ENCODE assay signal across 1 cellular context in the genomic region with DNA sequence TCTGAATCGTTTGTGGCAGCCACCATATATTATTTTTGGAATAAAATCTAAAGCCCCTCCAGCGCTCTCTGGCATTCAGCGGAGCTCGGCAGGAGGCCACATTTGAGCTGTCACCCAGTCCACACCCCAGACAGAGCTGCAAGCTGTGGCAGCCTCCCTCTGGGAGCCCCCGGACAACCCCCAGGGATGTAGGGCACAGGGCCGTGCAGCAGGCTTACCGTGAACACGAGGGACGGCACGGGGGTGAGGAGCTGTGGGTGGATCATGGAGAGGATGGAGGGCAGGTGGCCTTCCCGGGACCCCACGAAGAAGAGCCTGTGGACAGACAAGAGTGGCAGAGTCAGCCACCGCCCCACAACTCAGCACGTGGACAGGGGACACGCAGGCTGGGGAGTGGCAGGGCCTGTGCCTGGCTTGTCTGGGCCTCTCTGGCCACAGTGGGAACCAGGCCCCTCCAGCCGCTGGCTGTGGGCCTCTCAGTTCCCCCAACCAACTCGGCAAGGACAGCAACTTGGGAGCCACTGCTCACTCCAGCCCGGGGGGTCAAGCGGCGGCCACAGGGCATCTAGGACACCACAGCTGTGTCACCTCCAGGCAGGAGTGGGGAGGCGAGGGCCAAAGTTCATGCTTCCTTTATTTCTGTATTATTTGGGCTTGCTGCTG.
TF ChIP-seq lines count a peak whose summit lies in the region.

No MANE protein-coding gene starts in this region.

TF ChIP-seq in GM23338, 12 proteins besides CTCF, POLR2A, EP300 and RAD21:
- TF ChIP-seq JUNB (IDR thresholded peaks at IDR 0.05; ENCODE audit: unreplicated experiment) = no peak
- TF ChIP-seq EZH2 (IDR thresholded peaks at IDR 0.05; ENCODE audit: low read depth, unreplicated experiment) = no peak
- TF ChIP-seq EZH2phosphoT487 (IDR thresholded peaks at IDR 0.05; ENCODE audit: unreplicated experiment) = no peak
- TF ChIP-seq, protein P1, sequence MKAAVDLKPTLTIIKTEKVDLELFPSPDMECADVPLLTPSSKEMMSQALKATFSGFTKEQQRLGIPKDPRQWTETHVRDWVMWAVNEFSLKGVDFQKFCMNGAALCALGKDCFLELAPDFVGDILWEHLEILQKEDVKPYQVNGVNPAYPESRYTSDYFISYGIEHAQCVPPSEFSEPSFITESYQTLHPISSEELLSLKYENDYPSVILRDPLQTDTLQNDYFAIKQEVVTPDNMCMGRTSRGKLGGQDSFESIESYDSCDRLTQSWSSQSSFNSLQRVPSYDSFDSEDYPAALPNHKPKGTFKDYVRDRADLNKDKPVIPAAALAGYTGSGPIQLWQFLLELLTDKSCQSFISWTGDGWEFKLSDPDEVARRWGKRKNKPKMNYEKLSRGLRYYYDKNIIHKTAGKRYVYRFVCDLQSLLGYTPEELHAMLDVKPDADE (IDR thresholded peaks at IDR 0.05) = no peak
- TF ChIP-seq ZNF331 (CRISPR knock-in tag; IDR thresholded peaks at IDR 0.05; ENCODE audit: low read depth) = no peak
- TF ChIP-seq POLR2AphosphoS5 (IDR thresholded peaks at IDR 0.05; ENCODE audit: low read depth) = no peak
- TF ChIP-seq, protein P2, sequence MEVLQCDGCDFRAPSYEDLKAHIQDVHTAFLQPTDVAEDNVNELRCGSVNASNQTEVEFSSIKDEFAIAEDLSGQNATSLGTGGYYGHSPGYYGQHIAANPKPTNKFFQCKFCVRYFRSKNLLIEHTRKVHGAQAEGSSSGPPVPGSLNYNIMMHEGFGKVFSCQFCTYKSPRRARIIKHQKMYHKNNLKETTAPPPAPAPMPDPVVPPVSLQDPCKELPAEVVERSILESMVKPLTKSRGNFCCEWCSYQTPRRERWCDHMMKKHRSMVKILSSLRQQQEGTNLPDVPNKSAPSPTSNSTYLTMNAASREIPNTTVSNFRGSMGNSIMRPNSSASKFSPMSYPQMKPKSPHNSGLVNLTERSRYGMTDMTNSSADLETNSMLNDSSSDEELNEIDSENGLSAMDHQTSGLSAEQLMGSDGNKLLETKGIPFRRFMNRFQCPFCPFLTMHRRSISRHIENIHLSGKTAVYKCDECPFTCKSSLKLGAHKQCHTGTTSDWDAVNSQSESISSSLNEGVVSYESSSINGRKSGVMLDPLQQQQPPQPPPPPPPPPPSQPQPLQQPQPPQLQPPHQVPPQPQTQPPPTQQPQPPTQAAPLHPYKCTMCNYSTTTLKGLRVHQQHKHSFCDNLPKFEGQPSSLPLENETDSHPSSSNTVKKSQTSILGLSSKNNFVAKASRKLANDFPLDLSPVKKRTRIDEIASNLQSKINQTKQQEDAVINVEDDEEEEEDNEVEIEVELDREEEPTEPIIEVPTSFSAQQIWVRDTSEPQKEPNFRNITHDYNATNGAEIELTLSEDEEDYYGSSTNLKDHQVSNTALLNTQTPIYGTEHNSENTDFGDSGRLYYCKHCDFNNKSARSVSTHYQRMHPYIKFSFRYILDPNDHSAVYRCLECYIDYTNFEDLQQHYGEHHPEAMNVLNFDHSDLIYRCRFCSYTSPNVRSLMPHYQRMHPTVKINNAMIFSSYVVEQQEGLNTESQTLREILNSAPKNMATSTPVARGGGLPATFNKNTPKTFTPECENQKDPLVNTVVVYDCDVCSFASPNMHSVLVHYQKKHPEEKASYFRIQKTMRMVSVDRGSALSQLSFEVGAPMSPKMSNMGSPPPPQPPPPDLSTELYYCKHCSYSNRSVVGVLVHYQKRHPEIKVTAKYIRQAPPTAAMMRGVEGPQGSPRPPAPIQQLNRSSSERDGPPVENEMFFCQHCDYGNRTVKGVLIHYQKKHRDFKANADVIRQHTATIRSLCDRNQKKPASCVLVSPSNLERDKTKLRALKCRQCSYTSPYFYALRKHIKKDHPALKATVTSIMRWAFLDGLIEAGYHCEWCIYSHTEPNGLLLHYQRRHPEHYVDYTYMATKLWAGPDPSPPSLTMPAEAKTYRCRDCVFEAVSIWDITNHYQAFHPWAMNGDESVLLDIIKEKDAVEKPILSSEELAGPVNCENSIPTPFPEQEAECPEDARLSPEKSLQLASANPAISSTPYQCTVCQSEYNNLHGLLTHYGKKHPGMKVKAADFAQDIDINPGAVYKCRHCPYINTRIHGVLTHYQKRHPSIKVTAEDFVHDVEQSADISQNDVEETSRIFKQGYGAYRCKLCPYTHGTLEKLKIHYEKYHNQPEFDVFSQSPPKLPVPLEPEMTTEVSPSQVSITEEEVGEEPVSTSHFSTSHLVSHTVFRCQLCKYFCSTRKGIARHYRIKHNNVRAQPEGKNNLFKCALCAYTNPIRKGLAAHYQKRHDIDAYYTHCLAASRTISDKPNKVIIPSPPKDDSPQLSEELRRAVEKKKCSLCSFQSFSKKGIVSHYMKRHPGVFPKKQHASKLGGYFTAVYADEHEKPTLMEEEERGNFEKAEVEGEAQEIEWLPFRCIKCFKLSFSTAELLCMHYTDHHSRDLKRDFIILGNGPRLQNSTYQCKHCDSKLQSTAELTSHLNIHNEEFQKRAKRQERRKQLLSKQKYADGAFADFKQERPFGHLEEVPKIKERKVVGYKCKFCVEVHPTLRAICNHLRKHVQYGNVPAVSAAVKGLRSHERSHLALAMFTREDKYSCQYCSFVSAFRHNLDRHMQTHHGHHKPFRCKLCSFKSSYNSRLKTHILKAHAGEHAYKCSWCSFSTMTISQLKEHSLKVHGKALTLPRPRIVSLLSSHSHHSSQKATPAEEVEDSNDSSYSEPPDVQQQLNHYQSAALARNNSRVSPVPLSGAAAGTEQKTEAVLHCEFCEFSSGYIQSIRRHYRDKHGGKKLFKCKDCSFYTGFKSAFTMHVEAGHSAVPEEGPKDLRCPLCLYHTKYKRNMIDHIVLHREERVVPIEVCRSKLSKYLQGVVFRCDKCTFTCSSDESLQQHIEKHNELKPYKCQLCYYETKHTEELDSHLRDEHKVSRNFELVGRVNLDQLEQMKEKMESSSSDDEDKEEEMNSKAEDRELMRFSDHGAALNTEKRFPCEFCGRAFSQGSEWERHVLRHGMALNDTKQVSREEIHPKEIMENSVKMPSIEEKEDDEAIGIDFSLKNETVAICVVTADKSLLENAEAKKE (CRISPR knock-in tag; IDR thresholded peaks at IDR 0.05) = no peak
- no peak for TF ChIP-seq ZNF114 (CRISPR knock-in tag; IDR thresholded peaks at IDR 0.05)
- TF ChIP-seq CREB1 (CRISPR knock-in tag; IDR thresholded peaks at IDR 0.05; ENCODE audit: low read depth) = no peak
- TF ChIP-seq, protein P3, sequence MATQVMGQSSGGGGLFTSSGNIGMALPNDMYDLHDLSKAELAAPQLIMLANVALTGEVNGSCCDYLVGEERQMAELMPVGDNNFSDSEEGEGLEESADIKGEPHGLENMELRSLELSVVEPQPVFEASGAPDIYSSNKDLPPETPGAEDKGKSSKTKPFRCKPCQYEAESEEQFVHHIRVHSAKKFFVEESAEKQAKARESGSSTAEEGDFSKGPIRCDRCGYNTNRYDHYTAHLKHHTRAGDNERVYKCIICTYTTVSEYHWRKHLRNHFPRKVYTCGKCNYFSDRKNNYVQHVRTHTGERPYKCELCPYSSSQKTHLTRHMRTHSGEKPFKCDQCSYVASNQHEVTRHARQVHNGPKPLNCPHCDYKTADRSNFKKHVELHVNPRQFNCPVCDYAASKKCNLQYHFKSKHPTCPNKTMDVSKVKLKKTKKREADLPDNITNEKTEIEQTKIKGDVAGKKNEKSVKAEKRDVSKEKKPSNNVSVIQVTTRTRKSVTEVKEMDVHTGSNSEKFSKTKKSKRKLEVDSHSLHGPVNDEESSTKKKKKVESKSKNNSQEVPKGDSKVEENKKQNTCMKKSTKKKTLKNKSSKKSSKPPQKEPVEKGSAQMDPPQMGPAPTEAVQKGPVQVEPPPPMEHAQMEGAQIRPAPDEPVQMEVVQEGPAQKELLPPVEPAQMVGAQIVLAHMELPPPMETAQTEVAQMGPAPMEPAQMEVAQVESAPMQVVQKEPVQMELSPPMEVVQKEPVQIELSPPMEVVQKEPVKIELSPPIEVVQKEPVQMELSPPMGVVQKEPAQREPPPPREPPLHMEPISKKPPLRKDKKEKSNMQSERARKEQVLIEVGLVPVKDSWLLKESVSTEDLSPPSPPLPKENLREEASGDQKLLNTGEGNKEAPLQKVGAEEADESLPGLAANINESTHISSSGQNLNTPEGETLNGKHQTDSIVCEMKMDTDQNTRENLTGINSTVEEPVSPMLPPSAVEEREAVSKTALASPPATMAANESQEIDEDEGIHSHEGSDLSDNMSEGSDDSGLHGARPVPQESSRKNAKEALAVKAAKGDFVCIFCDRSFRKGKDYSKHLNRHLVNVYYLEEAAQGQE (IDR thresholded peaks at IDR 0.05; ENCODE audit: unreplicated experiment) = no peak
- no peak for TF ChIP-seq NANOG (IDR thresholded peaks at IDR 0.05; ENCODE audit: borderline replicate concordance)
- no peak for TF ChIP-seq STAT1 (IDR thresholded peaks at IDR 0.05; ENCODE audit: unreplicated experiment)
TF ChIP-seq in GM23338: peak in this region for 0.
